30 cellular contexts compared by ENCODE assay signal in genomic region chr19:34341935-34342680, GRCh38. TPM values are rescaled to one million over a fixed set of nuclear protein-coding genes. Genes with fewer than 3 reads are reported as not detected.
A peak's percentile ranks its signal among the peaks of the same experiment; 100 is the strongest.
DNase-seq lines count a peak whose midpoint lies in the region; ATAC-seq and TF ChIP-seq lines count a peak whose summit lies in the region.
"Had no signal": no experiment of that assay in that cellular context is flagged by ENCODE, and none has a peak within 500 bp of the region (broad histone marks: within the 10 kb centered on the region; RNA-seq: fewer than 3 reads in every experiment).

No MANE protein-coding gene starts in this region.

- H3K4me1 Mint-ChIP-seq in activated CD4-positive, alpha-beta T cell treated with anti-CD3 and anti-CD28 coated beads for 36 hours, result peaks cover 9% of the 10 kb centered on the region
- H3K4me1 Mint-ChIP-seq in endothelial cell (ENCODE audit: unreplicated experiment), result no peaks in the 10 kb centered on the region
- H3K4me1 Mint-ChIP-seq in T-cell, result peaks cover 8 to 10% (median 8%) of the 10 kb centered on the region in 3 donors

- no peak overlapping the region for H3K4me3 Mint-ChIP-seq in activated CD4-positive, alpha-beta T cell treated with anti-CD3 and anti-CD28 coated beads for 36 hours
- H3K4me3 Mint-ChIP-seq in endothelial cell (ENCODE audit: unreplicated experiment) (peak overlapping the region; percentile 54), T-cell (no peak overlapping the region)
- H3K4me3 Mint-ChIP-seq: B cell; CD8-positive, alpha-beta memory T cell had no signal

- no peak overlapping the region for H3K4me2 ChIP-seq in osteoblast (ENCODE audit: insufficient read depth, low read length)

- DNase-seq in activated CD4-positive, alpha-beta T cell treated with anti-CD3 and anti-CD28 coated beads for 36 hours, result no peak
- no peak for DNase-seq in activated CD4-positive, alpha-beta T cell treated with anti-CD3 and anti-CD28 coated beads, Interleukin-2, amount 50 U/mL, for 4 hours
- DNase-seq in endothelial cell (ENCODE audit: low spot score), result no peak
- peak; percentile 29 for DNase-seq in osteoblast (ENCODE audit: insufficient read length, low spot score, missing footprints)
- DNase-seq in T-cell, result no peak
- no peak for DNase-seq in uterus
- DNase-seq: Calu3; CD8-positive, alpha-beta memory T cell; DMS79 treated with DMSO at 0.1 percent for 48 hours; GF-D8; GOT3; HCEC 1CT; Kasumi-1; MV-4-11; NCI-H1105; NCI-H146; NCI-H1930; NCI-H446 treated with DMSO at 0.1 percent for 48 hours; NCI-H526; NCI-H82; NK-92 treated with Interleukin-12 subunit alpha and Interleukin-12 subunit beta, amount 100 ng/mL, for 24 hours; PC-3; SJCRH30 had no signal

- H3K9me3 ChIP-seq in HEK293 (ENCODE audit: control insufficient read depth, insufficient read depth, low read depth, low read length) (no peaks in the 10 kb centered on the region), osteoblast (ENCODE audit: low read depth, low read length) (no peaks in the 10 kb centered on the region), uterus (no peaks in the 10 kb centered on the region)
- H3K9me3 ChIP-seq: SJCRH30 had no signal

- no peak for TF ChIP-seq POLR2A in uterus (IDR thresholded peaks at IDR 0.05)

- peaks cover 42% of the 10 kb centered on the region for H3K36me3 Mint-ChIP-seq in activated CD4-positive, alpha-beta T cell treated with anti-CD3 and anti-CD28 coated beads for 36 hours (ENCODE audit: low read depth)
- H3K36me3 Mint-ChIP-seq in endothelial cell (ENCODE audit: low read depth, unreplicated experiment) (peaks cover 53% of the 10 kb centered on the region), T-cell (peaks cover 61% of the 10 kb centered on the region)

- peaks cover 1% of the 10 kb centered on the region for H3K79me2 ChIP-seq in osteoblast (ENCODE audit: insufficient read depth, low read length)

- TF ChIP-seq CTCF in HEK293 (tag by site-specific recombination; IDR thresholded peaks at IDR 0.05) (no peak), endothelial cell (IDR thresholded peaks at IDR 0.05; ENCODE audit: unreplicated experiment) (no peak), osteoblast (IDR thresholded peaks at IDR 0.05; ENCODE audit: extremely low read depth, low read depth, low read length) (no peak), uterus (IDR thresholded peaks at IDR 0.05) (no peak)

- H3K9me3 Mint-ChIP-seq in activated CD4-positive, alpha-beta T cell treated with anti-CD3 and anti-CD28 coated beads for 36 hours (ENCODE audit: low read depth), result no peaks in the 10 kb centered on the region
- H3K9me3 Mint-ChIP-seq in endothelial cell (ENCODE audit: unreplicated experiment) (no peaks in the 10 kb centered on the region), T-cell (no peaks in the 10 kb centered on the region)
- H3K9me3 Mint-ChIP-seq: CD8-positive, alpha-beta memory T cell had no signal

- H4K20me1 ChIP-seq in osteoblast (ENCODE audit: insufficient read depth, low read length), result peaks cover 5% of the 10 kb centered on the region

- H3K27me3 Mint-ChIP-seq in activated CD4-positive, alpha-beta T cell treated with anti-CD3 and anti-CD28 coated beads for 36 hours, result no peaks in the 10 kb centered on the region
- H3K27me3 Mint-ChIP-seq in endothelial cell (ENCODE audit: unreplicated experiment) (peaks cover 2% of the 10 kb centered on the region), T-cell (no peaks in the 10 kb centered on the region)
- H3K27me3 Mint-ChIP-seq: B cell; CD8-positive, alpha-beta memory T cell had no signal

- ATAC-seq in activated CD4-positive, alpha-beta T cell treated with anti-CD3 and anti-CD28 coated beads for 36 hours, result no peak
- ATAC-seq in HG03460 (IDR thresholded peaks at IDR 0.05; ENCODE audit: unreplicated experiment) (no peak), T-cell (replicated peaks in 1 of 4) (no peak)
- ATAC-seq: HepG2, K562, PC-3 had no signal

- peak overlapping the region; percentile 20 for H3K27ac Mint-ChIP-seq in activated CD4-positive, alpha-beta T cell treated with anti-CD3 and anti-CD28 coated beads for 36 hours
- no peak overlapping the region for H3K27ac Mint-ChIP-seq in endothelial cell (ENCODE audit: unreplicated experiment)
- no peak overlapping the region for H3K27ac Mint-ChIP-seq in T-cell
- H3K27ac Mint-ChIP-seq: B cell had no signal

- intact Hi-C loops in activated CD4-positive, alpha-beta T cell treated with anti-CD3 and anti-CD28 coated beads for 36 hours (cut with DNase I, micrococcal nuclease), result no loop called here
- intact Hi-C loops in uterus (cut with DNase I; ENCODE audit: low total_unique reads), result no loop called here

- H3K27me3 ChIP-seq in osteoblast (ENCODE audit: insufficient read depth, low read length), result no peaks in the 10 kb centered on the region
- no peaks in the 10 kb centered on the region for H3K27me3 ChIP-seq in uterus
- H3K27me3 ChIP-seq: SJCRH30 had no signal

- POLR2A ChIA-PET in activated CD4-positive, alpha-beta T cell treated with anti-CD3 and anti-CD28 coated beads for 36 hours (lab: Charles Lee), result no interaction called here
- POLR2A ChIA-PET in HEK293 (lab: Yijun Ruan, JAX) (interaction anchor here (0.7 to 1.2 kb wide), 2 partner anchors 26 to 112 kb away, joined by 3 read pairs; no protein-coding TSS in a partner anchor), T-cell (lab: Charles Lee) (interaction anchor here in 1 of 2 donors (0.7 kb wide), 1 partner anchor 84 kb away, joined by 4 read pairs; no protein-coding TSS in a partner anchor)

- H2AFZ ChIP-seq in osteoblast (ENCODE audit: low read length), result no peak overlapping the region

- CTCF ChIA-PET in activated CD4-positive, alpha-beta T cell treated with anti-CD3 and anti-CD28 coated beads for 36 hours (lab: Charles Lee), result interaction anchor here (0.5 kb wide), 1 partner anchor 290 kb away, joined by 4 read pairs; no protein-coding TSS in a partner anchor
- CTCF ChIA-PET in HEK293 (lab: Yijun Ruan, JAX) (interaction anchor here (0.6 to 1.5 kb wide), 8 partner anchors 9 to 564 kb away, joined by 3 to 5 read pairs (median 3); no protein-coding TSS in a partner anchor), T-cell (lab: Charles Lee) (no interaction called here)

- no peak overlapping the region for H3K27ac ChIP-seq in HEK293 (ENCODE audit: extremely low read depth, low read depth, low read length)
- no peak overlapping the region for H3K27ac ChIP-seq in osteoblast (ENCODE audit: low read depth, low read length)
- H3K27ac ChIP-seq in uterus, result no peak overlapping the region
- H3K27ac ChIP-seq: 22Rv1, C4-2B, SJCRH30 had no signal

- H3K4me3 ChIP-seq in HEK293 (ENCODE audit: low read depth, low read length) (no peak overlapping the region), osteoblast (ENCODE audit: insufficient read depth, low read length) (no peak overlapping the region), uterus (no peak overlapping the region)
- H3K4me3 ChIP-seq: K562, SJCRH30 had no signal

- H3K36me3 ChIP-seq in HEK293 (ENCODE audit: control insufficient read depth in 2 of 2, insufficient read depth in 1 of 2, low read length in 2 of 2) (peaks cover 73 to 84% of the 10 kb centered on the region in 2 experiments), osteoblast (ENCODE audit: insufficient read depth, low read length) (peaks cover 69% of the 10 kb centered on the region), uterus (no peaks in the 10 kb centered on the region)

- H3K4me1 ChIP-seq in HEK293 (ENCODE audit: control insufficient read depth, insufficient read depth, low read length), result no peaks in the 10 kb centered on the region
- H3K4me1 ChIP-seq in osteoblast (ENCODE audit: insufficient read depth, low read length), result no peaks in the 10 kb centered on the region
- H3K4me1 ChIP-seq in uterus, result no peaks in the 10 kb centered on the region
- H3K4me1 ChIP-seq: SJCRH30 had no signal

TF ChIP-seq in HEK293, 187 proteins besides CTCF, POLR2A, EP300 and RAD21:
- TF ChIP-seq ZNF112 (tag by site-specific recombination; IDR thresholded peaks at IDR 0.05) (no peak), ZNF701 (tag by site-specific recombination; IDR thresholded peaks at IDR 0.05) (no peak), KLF10 (tag by site-specific recombination; IDR thresholded peaks at IDR 0.05) (no peak), ZIC2 (tag by site-specific recombination; IDR thresholded peaks at IDR 0.05) (no peak), HIC1 (tag by site-specific recombination; IDR thresholded peaks at IDR 0.05) (0 out of 2 replicates have a peak, but pooled peaks have one; percentile 24)

RNA-seq across cellular contexts. Expression of gene GPI, which starts 22.9 kb away (rescaled TPM):
- 100 to 1,000 TPM; 686 to 839 TPM for total RNA-seq in activated CD4-positive, alpha-beta T cell treated with anti-CD3 and anti-CD28 coated beads for 36 hours
- total RNA-seq in endothelial cell (ENCODE audit: unreplicated experiment), result 133 TPM
- total RNA-seq in osteoblast, result 122 and 133 TPM in 2 replicates
- total RNA-seq in T-cell, result 100 to 1,000 TPM; 108 to 132 (median 126) TPM
- 100 to 1,000 TPM in 1 of 4 donors, 10 to 100 TPM in 3; 41.5 to 120 (median 95.2) TPM for total RNA-seq in uterus

Comparison
In these comparisons a context has a peak if more than half of its experiments do, and no peak if none do; other contexts are left out.
1. CTCF ChIA-PET loops: an anchor here in activated CD4-positive, alpha-beta T cell treated with anti-CD3 and anti-CD28 coated beads for 36 hours (0.5 kb wide) and HEK293 (0.6 to 1.5 kb wide); none called in T-cell.